2 cellular contexts compared by ENCODE assay signal in the genomic region with DNA sequence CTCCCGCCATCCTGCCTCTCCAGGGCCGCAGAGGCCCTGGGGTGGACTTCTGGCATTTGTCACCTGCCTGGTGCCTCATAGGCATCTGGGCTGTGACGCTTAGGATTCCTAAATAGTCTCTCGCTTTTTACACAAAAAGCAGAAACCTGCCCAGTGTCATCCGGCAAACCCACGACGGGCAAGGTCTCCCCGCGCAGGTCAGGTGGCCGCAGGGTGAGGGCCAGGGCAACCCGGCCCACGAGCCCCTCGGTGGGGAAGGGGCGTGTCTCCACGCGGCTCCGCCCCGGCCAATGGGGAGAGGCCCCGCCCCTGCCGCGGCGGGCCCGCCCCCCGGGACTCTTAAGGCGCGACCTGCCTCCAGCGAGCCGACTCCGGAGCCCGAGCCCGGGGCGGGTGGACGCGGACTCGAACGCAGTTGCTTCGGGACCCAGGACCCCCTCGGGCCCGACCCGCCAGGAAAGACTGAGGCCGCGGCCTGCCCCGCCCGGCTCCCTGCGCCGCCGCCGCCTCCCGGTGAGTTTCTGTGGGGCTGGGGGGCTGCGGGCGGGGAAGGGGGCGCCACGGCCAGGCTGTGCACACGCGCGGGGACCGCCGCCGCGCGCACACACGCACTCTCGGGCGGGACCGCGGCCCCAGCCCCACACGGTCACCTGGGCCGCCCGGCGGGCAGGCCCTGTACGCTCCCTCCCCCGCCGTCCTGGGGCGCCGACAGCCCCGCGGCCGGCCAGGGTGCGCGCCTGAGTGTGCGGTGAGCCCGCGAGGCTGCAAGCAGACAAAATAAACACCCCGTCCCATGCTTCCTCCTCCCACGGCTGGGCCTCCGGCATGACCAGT.
TF ChIP-seq lines count a peak whose summit lies in the region.

A gene (plus strand): TSS at position 368 of the 834 bp plus-strand sequence. CDS start 9,030 bp downstream, outside the sequence.

TF ChIP-seq in HCT116, 20 proteins besides CTCF, POLR2A, EP300 and RAD21 (continued from another document):
- TF ChIP-seq, protein P1, sequence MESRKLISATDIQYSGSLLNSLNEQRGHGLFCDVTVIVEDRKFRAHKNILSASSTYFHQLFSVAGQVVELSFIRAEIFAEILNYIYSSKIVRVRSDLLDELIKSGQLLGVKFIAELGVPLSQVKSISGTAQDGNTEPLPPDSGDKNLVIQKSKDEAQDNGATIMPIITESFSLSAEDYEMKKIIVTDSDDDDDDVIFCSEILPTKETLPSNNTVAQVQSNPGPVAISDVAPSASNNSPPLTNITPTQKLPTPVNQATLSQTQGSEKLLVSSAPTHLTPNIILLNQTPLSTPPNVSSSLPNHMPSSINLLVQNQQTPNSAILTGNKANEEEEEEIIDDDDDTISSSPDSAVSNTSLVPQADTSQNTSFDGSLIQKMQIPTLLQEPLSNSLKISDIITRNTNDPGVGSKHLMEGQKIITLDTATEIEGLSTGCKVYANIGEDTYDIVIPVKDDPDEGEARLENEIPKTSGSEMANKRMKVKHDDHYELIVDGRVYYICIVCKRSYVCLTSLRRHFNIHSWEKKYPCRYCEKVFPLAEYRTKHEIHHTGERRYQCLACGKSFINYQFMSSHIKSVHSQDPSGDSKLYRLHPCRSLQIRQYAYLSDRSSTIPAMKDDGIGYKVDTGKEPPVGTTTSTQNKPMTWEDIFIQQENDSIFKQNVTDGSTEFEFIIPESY (IDR thresholded peaks at IDR 0.05; ENCODE audit: extremely low read depth, insufficient replicate concordance, low read length): no peak
- TF ChIP-seq, protein P2, sequence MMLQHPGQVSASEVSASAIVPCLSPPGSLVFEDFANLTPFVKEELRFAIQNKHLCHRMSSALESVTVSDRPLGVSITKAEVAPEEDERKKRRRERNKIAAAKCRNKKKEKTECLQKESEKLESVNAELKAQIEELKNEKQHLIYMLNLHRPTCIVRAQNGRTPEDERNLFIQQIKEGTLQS (IDR thresholded peaks at IDR 0.05): no peak
- TF ChIP-seq SRF (IDR thresholded peaks at IDR 0.05; ENCODE audit: low read depth) (no peak), CBX3 (IDR thresholded peaks at IDR 0.05; ENCODE audit: low read depth) (no peak), ZNF274 (IDR thresholded peaks at IDR 0.05; ENCODE audit: low read depth, low read length) (no peak), EGR1 (IDR thresholded peaks at IDR 0.05; ENCODE audit: low read depth) (no peak), JUND (IDR thresholded peaks at IDR 0.05) (no peak), EZH2phosphoT487 (IDR thresholded peaks at IDR 0.05; ENCODE audit: borderline replicate concordance) (no peak), EZH2 (IDR thresholded peaks at IDR 0.05) (no peak), FOSL1 (IDR thresholded peaks at IDR 0.05; ENCODE audit: low read depth) (no peak), TCF7L2 (IDR thresholded peaks at IDR 0.05; ENCODE audit: borderline replicate concordance, extremely low read depth, insufficient read depth, insufficient read length) (no peak), YY1 (IDR thresholded peaks at IDR 0.05; ENCODE audit: extremely low read depth, insufficient replicate concordance, low read depth, low read length) (peak; percentile 25), SP1 (IDR thresholded peaks at IDR 0.05; ENCODE audit: low read depth) (peak; percentile 27; the same call in 1 of the 2 replicates), CEBPB (IDR thresholded peaks at IDR 0.05; ENCODE audit: low read depth) (no peak)
- TF ChIP-seq, protein P3, sequence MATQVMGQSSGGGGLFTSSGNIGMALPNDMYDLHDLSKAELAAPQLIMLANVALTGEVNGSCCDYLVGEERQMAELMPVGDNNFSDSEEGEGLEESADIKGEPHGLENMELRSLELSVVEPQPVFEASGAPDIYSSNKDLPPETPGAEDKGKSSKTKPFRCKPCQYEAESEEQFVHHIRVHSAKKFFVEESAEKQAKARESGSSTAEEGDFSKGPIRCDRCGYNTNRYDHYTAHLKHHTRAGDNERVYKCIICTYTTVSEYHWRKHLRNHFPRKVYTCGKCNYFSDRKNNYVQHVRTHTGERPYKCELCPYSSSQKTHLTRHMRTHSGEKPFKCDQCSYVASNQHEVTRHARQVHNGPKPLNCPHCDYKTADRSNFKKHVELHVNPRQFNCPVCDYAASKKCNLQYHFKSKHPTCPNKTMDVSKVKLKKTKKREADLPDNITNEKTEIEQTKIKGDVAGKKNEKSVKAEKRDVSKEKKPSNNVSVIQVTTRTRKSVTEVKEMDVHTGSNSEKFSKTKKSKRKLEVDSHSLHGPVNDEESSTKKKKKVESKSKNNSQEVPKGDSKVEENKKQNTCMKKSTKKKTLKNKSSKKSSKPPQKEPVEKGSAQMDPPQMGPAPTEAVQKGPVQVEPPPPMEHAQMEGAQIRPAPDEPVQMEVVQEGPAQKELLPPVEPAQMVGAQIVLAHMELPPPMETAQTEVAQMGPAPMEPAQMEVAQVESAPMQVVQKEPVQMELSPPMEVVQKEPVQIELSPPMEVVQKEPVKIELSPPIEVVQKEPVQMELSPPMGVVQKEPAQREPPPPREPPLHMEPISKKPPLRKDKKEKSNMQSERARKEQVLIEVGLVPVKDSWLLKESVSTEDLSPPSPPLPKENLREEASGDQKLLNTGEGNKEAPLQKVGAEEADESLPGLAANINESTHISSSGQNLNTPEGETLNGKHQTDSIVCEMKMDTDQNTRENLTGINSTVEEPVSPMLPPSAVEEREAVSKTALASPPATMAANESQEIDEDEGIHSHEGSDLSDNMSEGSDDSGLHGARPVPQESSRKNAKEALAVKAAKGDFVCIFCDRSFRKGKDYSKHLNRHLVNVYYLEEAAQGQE (IDR thresholded peaks at IDR 0.05; ENCODE audit: low read depth): no peak
- TF ChIP-seq, protein P4, sequence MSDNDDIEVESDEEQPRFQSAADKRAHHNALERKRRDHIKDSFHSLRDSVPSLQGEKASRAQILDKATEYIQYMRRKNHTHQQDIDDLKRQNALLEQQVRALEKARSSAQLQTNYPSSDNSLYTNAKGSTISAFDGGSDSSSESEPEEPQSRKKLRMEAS (IDR thresholded peaks at IDR 0.05): peak; percentile 29; the same call in 1 of the 2 replicates
TF ChIP-seq in HCT116: peak in this region for 5.

TF ChIP-seq in SK-N-SH, 30 proteins besides CTCF, POLR2A, EP300 and RAD21 (continued from another document):
- TF ChIP-seq, protein P3 (IDR thresholded peaks at IDR 0.05; ENCODE audit: low read depth, low read length): peak; percentile 68; the same call in 1 of the 2 replicates
- TF ChIP-seq TEAD4 (IDR thresholded peaks at IDR 0.05; ENCODE audit: borderline replicate concordance, insufficient read depth): no peak
- no peak for TF ChIP-seq FOSL2 (IDR thresholded peaks at IDR 0.05; ENCODE audit: borderline replicate concordance, low read depth)
- no peak for TF ChIP-seq ELF1 (IDR thresholded peaks at IDR 0.05)
- TF ChIP-seq RXRA (IDR thresholded peaks at IDR 0.05; ENCODE audit: borderline replicate concordance, low read depth): no peak
- TF ChIP-seq, protein P1 (IDR thresholded peaks at IDR 0.05; ENCODE audit: borderline replicate concordance, low read depth): no peak
- peak; percentile 47; the same call in 1 of the 2 replicates for TF ChIP-seq SIN3A (IDR thresholded peaks at IDR 0.05; ENCODE audit: borderline replicate concordance, low read depth, low read length)
- no peak for TF ChIP-seq EZH2phosphoT487 (IDR thresholded peaks at IDR 0.05; ENCODE audit: borderline replicate concordance, low read depth)
- no peak for TF ChIP-seq JUND (IDR thresholded peaks at IDR 0.05)
- TF ChIP-seq RFX5 (IDR thresholded peaks at IDR 0.05; ENCODE audit: low read length): no peak
- TF ChIP-seq TCF12 (IDR thresholded peaks at IDR 0.05): peak; percentile 40; the same call in 1 of the 2 replicates
- TF ChIP-seq, protein P5, sequence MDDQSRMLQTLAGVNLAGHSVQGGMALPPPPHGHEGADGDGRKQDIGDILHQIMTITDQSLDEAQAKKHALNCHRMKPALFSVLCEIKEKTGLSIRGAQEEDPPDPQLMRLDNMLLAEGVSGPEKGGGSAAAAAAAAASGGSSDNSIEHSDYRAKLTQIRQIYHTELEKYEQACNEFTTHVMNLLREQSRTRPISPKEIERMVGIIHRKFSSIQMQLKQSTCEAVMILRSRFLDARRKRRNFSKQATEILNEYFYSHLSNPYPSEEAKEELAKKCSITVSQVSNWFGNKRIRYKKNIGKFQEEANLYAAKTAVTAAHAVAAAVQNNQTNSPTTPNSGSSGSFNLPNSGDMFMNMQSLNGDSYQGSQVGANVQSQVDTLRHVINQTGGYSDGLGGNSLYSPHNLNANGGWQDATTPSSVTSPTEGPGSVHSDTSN (IDR thresholded peaks at IDR 0.05): no peak; the same call in 1 of the 2 replicates
- no peak for TF ChIP-seq MEF2A (IDR thresholded peaks at IDR 0.05; ENCODE audit: borderline replicate concordance, low read depth)
- TF ChIP-seq MXI1 (IDR thresholded peaks at IDR 0.05; ENCODE audit: low read depth, low read length): peak; percentile 32; the same call in 1 of the 2 replicates
- TF ChIP-seq CHD2 (IDR thresholded peaks at IDR 0.05; ENCODE audit: low read length, partially characterized antibody): no peak
- no peak for TF ChIP-seq GATA2 (CRISPR knock-in tag; IDR thresholded peaks at IDR 0.05)
- peak; percentile 91 for TF ChIP-seq TAF1 (IDR thresholded peaks at IDR 0.05; ENCODE audit: borderline replicate concordance, low read depth, low read length)
